32 cellular contexts compared by ENCODE assay signal in genomic region chr6:22290045-22290444, GRCh38. TPM values are rescaled to one million over a fixed set of nuclear protein-coding genes. Genes with fewer than 3 reads are reported as not detected.
"Had no signal": no experiment of that assay in that cellular context is flagged by ENCODE, and none has a peak within 500 bp of the region (broad histone marks: within the 10 kb centered on the region; RNA-seq: fewer than 3 reads in every experiment).

No MANE protein-coding gene starts in this region.

- H3K4me1 Mint-ChIP-seq: naive B cell had no signal

- H3K27ac Mint-ChIP-seq: mesothelial cell of epicardium, naive B cell had no signal

- H3K36me3 Mint-ChIP-seq: mesothelial cell of epicardium, naive B cell had no signal

- H3K4me3 ChIP-seq: coronary artery, dorsolateral prefrontal cortex, esophagus muscularis mucosa, gastroesophageal sphincter, heart left ventricle, hepatocyte, left lung, lower lobe of right lung, mucosa of descending colon had no signal

- FAIRE-seq: colon, endothelial cell of umbilical vein, frontal cortex, islet of Langerhans, keratinocyte had no signal

- H3K79me2 ChIP-seq: hepatocyte had no signal

- H3K4me2 ChIP-seq: hepatocyte had no signal

- ATAC-seq: foreskin keratinocyte, gastroesophageal sphincter, heart left ventricle, left cardiac atrium, left lung, left ventricle myocardium superior, lower lobe of right lung, mucosa of descending colon had no signal

- H2AFZ ChIP-seq: hepatocyte had no signal

- H3K4me3 Mint-ChIP-seq: mesothelial cell of epicardium, naive B cell had no signal

- H3K4me1 ChIP-seq: foreskin keratinocyte, heart left ventricle, left lung, lower lobe of right lung had no signal

- H3K9me3 ChIP-seq: esophagus muscularis mucosa, gastroesophageal sphincter, heart left ventricle, left lung, lower lobe of right lung, mucosa of descending colon had no signal

- H3K36me3 ChIP-seq: esophagus muscularis mucosa, gastroesophageal sphincter, heart left ventricle, left lung, lower lobe of right lung had no signal

- DNase-seq: dermis blood vessel endothelial cell; dorsolateral prefrontal cortex; effector CD4-positive, alpha-beta T cell; effector memory CD4-positive, alpha-beta T cell; foreskin keratinocyte; heart left ventricle; hypothalamus; left cardiac atrium; left lung; left ventricle myocardium superior; lower lobe of right lung; mesenchymal stem cell; mucosa of descending colon; naive B cell had no signal

- H3K27ac ChIP-seq: coronary artery, dorsolateral prefrontal cortex, esophagus muscularis mucosa, foreskin keratinocyte, gastroesophageal sphincter, heart left ventricle, hepatocyte, left lung, lower lobe of right lung had no signal

- H3K27me3 ChIP-seq: esophagus muscularis mucosa, foreskin keratinocyte, gastroesophageal sphincter, heart left ventricle, hepatocyte, left lung had no signal

RNA-seq across cellular contexts. Expression of gene PRL, which starts 6.8 kb away (rescaled TPM):
- total RNA-seq: dermis blood vessel endothelial cell, dorsolateral prefrontal cortex, endothelial cell of umbilical vein, epithelial cell of proximal tubule, fibroblast of lung, fibroblast of villous mesenchyme, foreskin keratinocyte, frontal cortex, gastroesophageal sphincter, heart left ventricle, hepatocyte, kidney epithelial cell, left cardiac atrium, left ventricle myocardium superior, lower leg skin, lower lobe of right lung, lung microvascular endothelial cell, mesothelial cell of epicardium, mucosa of descending colon, myocyte had no signal
- polyA plus RNA-seq: endothelial cell of umbilical vein, esophagus, fibroblast of lung, foreskin keratinocyte, heart left ventricle, hepatocyte, keratinocyte had no signal
